In genomic region chr15:32723171-32723948, GRCh38 we compare ENCODE assay signal across 13 cellular contexts. TPM values are rescaled to one million over a fixed set of nuclear protein-coding genes. Genes with fewer than 3 reads are reported as not detected.
DNase-seq lines count a peak whose midpoint lies in the region; ATAC-seq and TF ChIP-seq lines count a peak whose summit lies in the region.
"Had no signal": no experiment of that assay in that cellular context is flagged by ENCODE, and none has a peak within 500 bp of the region (broad histone marks: within the 10 kb centered on the region; RNA-seq: fewer than 3 reads in every experiment).

No MANE protein-coding gene starts in this region.

- intact Hi-C loops in left ventricle myocardium inferior (cut with micrococcal nuclease) = no loop called here

- peaks cover 78% of the 10 kb centered on the region for H3K79me2 ChIP-seq in ACC112 (ENCODE audit: control insufficient read depth, insufficient read depth, low read length, unreplicated experiment)

- H3K36me3 ChIP-seq in ACC112 (ENCODE audit: insufficient read depth, low read length) (peaks cover 55% of the 10 kb centered on the region), tibial nerve (no peaks in the 10 kb centered on the region), left ventricle myocardium inferior (no peaks in the 10 kb centered on the region)

- H3K4me3 ChIP-seq in ACC112 (ENCODE audit: low read depth, low read length) (no peak overlapping the region), tibial nerve (no peak overlapping the region), left ventricle myocardium inferior (no peak overlapping the region)

- TF ChIP-seq POLR2A in tibial nerve (IDR thresholded peaks at IDR 0.05) = no peak

- no peak for TF ChIP-seq EP300 in tibial nerve (IDR thresholded peaks at IDR 0.05)

- H2AFZ ChIP-seq in ACC112 (ENCODE audit: low read length, unreplicated experiment) = no peak overlapping the region

- peaks cover 29% of the 10 kb centered on the region for H3K4me1 ChIP-seq in ACC112 (ENCODE audit: control insufficient read depth, insufficient read depth, low read length, unreplicated experiment)
- peaks cover 0 to 11% (median 9%) of the 10 kb centered on the region in 4 donors for H3K4me1 ChIP-seq in tibial nerve
- peaks cover 11% of the 10 kb centered on the region for H3K4me1 ChIP-seq in left ventricle myocardium inferior

- WGBS in tibial nerve, 2 donors = 70 to 83% methylated on average over 2 of the region's 2 CpGs

- H3K27me3 ChIP-seq in ACC112 (ENCODE audit: insufficient read depth, low read length) (no peaks in the 10 kb centered on the region), tibial nerve (peaks cover 0 to 21% of the 10 kb centered on the region in 2 donors), left ventricle myocardium inferior (ENCODE audit: low read depth) (peaks cover 55% of the 10 kb centered on the region)

- DNase-seq in tibial nerve (ENCODE audit: low spot score in 2 of 2) (no peak), cortex of kidney (lab: John Stamatoyannopoulos, UW) (no peak), left ventricle myocardium inferior (no peak)
- no peak for DNase-seq in activated CD4-positive, alpha-beta T cell treated with anti-CD3 and anti-CD28 coated beads for 1 hour
- DNase-seq: AML-193, dermis blood vessel endothelial cell, midbrain, NCI-H526 had no signal

- TF ChIP-seq CTCF in tibial nerve (IDR thresholded peaks at IDR 0.05) = no peak
- TF ChIP-seq CTCF in left ventricle myocardium inferior (IDR thresholded peaks at IDR 0.05; ENCODE audit: borderline replicate concordance) = no peak

- H3K27ac ChIP-seq in ACC112 (ENCODE audit: low read depth, low read length) (peak overlapping the region; percentile 39), tibial nerve (no peak overlapping the region), left ventricle myocardium inferior (replicated peaks) (no peak overlapping the region)

- ATAC-seq in GM19023 (IDR thresholded peaks at IDR 0.05; ENCODE audit: unreplicated experiment) (peak; percentile 88), HG02571 (IDR thresholded peaks at IDR 0.05; ENCODE audit: unreplicated experiment) (peak; percentile 87), HG03432 (IDR thresholded peaks at IDR 0.05; ENCODE audit: unreplicated experiment) (peak; percentile 95)

- peaks cover 0 to 5% (median 1%) of the 10 kb centered on the region in 4 donors for H3K9me3 ChIP-seq in tibial nerve
- H3K9me3 ChIP-seq in left ventricle myocardium inferior (replicated peaks) = peaks cover 10% of the 10 kb centered on the region

RNA-seq across cellular contexts. Expression of gene GREM1, which starts 5.6 kb away (rescaled TPM):
- total RNA-seq in tibial nerve = under 1 TPM in 1 of 4 donors, not detected in 3; 0.30 TPM
- 0.49 TPM for total RNA-seq in left ventricle myocardium inferior
- total RNA-seq: activated T-helper 1 cell treated with anti-CD3 and anti-CD28 coated beads, Interleukin-12 subunit alpha, Interleukin-12 subunit beta, Interleukin-2, Interleukin-4 antibody, amounts not matched to agents 30 ng/mL and 10 ng/mL and 1 ng/mL, durations not matched to agents 14 hours and 24 hours and 36 hours had no signal
